ENCODE assay signal across 17 cellular contexts in the genomic region with DNA sequence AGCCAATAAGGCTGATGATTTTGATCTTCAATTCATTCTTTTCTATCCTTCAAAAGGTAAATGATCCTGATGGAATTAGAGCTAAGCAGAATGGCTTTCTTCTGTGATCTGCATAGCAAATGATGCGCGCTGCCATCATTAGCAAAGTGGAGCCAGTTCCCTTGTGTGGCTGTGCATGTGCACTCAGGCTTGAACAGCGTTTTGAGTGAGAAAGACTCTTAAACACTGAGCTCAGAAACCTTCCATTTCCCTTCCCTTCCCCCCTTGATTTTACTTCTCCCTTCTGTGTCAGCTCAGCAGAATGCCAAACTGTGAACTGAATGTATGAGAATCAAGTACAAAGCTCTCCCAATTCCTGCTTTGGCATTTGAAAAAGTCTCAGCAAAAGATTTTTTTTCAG.
DNase-seq lines count a peak whose midpoint lies in the region; ATAC-seq lines count a peak whose summit lies in the region.
"Had no signal": no experiment of that assay in that cellular context is flagged by ENCODE, and none has a peak within 500 bp of the region (broad histone marks: within the 10 kb centered on the region; RNA-seq: fewer than 3 reads in every experiment).

No MANE protein-coding gene starts in this region.

- H3K27me3 Mint-ChIP-seq in stimulated activated memory B cell treated with anti-CD40 and anti-IgM and Interleukin-4, amounts not matched to agents 10 μg/mL and 1 μg/mL and 100 μg/mL, for 72 hours: no peaks in the 10 kb centered on the region

- H3K4me1 Mint-ChIP-seq in stimulated activated memory B cell treated with anti-CD40 and anti-IgM and Interleukin-4, amounts not matched to agents 10 μg/mL and 1 μg/mL and 100 μg/mL, for 72 hours: no peaks in the 10 kb centered on the region

- H3K4me1 ChIP-seq in neuron (ENCODE audit: insufficient read depth, low read length): peaks cover 25% of the 10 kb centered on the region
- H3K4me1 ChIP-seq: right lobe of liver, SJSA1 had no signal

- H3K27ac Mint-ChIP-seq in stimulated activated memory B cell treated with anti-CD40 and anti-IgM and Interleukin-4, amounts not matched to agents 10 μg/mL and 1 μg/mL and 100 μg/mL, for 72 hours: no peak overlapping the region

- no peaks in the 10 kb centered on the region for H3K9me3 ChIP-seq in neuron (ENCODE audit: low read length)
- H3K9me3 ChIP-seq: BE2C, right lobe of liver, SJSA1 had no signal

- H3K36me3 ChIP-seq in neuron (ENCODE audit: insufficient read depth, low read length): no peaks in the 10 kb centered on the region
- H3K36me3 ChIP-seq: BE2C, right lobe of liver, SJSA1 had no signal

- H3K4me3 Mint-ChIP-seq in stimulated activated memory B cell treated with anti-CD40 and anti-IgM and Interleukin-4, amounts not matched to agents 10 μg/mL and 1 μg/mL and 100 μg/mL, for 72 hours: no peak overlapping the region

- ATAC-seq in GM19467 (IDR thresholded peaks at IDR 0.05; ENCODE audit: unreplicated experiment): peak; percentile 64
- ATAC-seq in HG03175 (IDR thresholded peaks at IDR 0.05; ENCODE audit: unreplicated experiment): peak; percentile 74
- ATAC-seq in stimulated activated memory B cell treated with anti-CD40 and anti-IgM and Interleukin-4, amounts not matched to agents 10 μg/mL and 1 μg/mL and 100 μg/mL, for 72 hours: no peak
- no peak for ATAC-seq in HG02763 (IDR thresholded peaks at IDR 0.05; ENCODE audit: unreplicated experiment)
- ATAC-seq: left lobe of liver, right lobe of liver had no signal

- no peaks in the 10 kb centered on the region for H3K9me3 Mint-ChIP-seq in stimulated activated memory B cell treated with anti-CD40 and anti-IgM and Interleukin-4, amounts not matched to agents 10 μg/mL and 1 μg/mL and 100 μg/mL, for 72 hours

- H2AFZ ChIP-seq in neuron (ENCODE audit: low read depth, low read length): peak overlapping the region; percentile 18

- DNase-seq in UCSD-AML1 (lab: John Stamatoyannopoulos, UW; ENCODE audit: unreplicated experiment): peak; percentile 5
- DNase-seq in GM19240 (ENCODE audit: insufficient read length, low spot score): no peak
- DNase-seq in NCI-H146 treated with DMSO at 0.1 percent for 48 hours (lab: John Stamatoyannopoulos, UW; ENCODE audit: unreplicated experiment): no peak
- DNase-seq: activated gamma-delta T cell treated with Interleukin-2 at 50 U/mL for 16 hours; BE2C; DMS79; MM.1S; NCI-H2171; right lobe of liver; stimulated activated CD4-positive, alpha-beta T cell treated with anti-CD3 and anti-CD28 coated beads, Interleukin-2, amount 100 ng/mL, for 24 hours had no signal

- no peak overlapping the region for H3K4me3 ChIP-seq in neuron (ENCODE audit: low read length)
- H3K4me3 ChIP-seq: right lobe of liver, SJSA1 had no signal

- H3K27me3 ChIP-seq in neuron (ENCODE audit: insufficient read depth, low read length): no peaks in the 10 kb centered on the region
- H3K27me3 ChIP-seq: BE2C, right lobe of liver, SJSA1 had no signal

- no peaks in the 10 kb centered on the region for H3K36me3 Mint-ChIP-seq in stimulated activated memory B cell treated with anti-CD40 and anti-IgM and Interleukin-4, amounts not matched to agents 10 μg/mL and 1 μg/mL and 100 μg/mL, for 72 hours

Comparison
In these comparisons a context has a peak if more than half of its experiments do, and no peak if none do; other contexts are left out.
1. ATAC-seq: peak in GM19467 (single experiment) and HG03175 (single experiment); none in stimulated activated memory B cell treated with anti-CD40 and anti-IgM and Interleukin-4, amounts not matched to agents 10 μg/mL and 1 μg/mL and 100 μg/mL, for 72 hours (single experiment) and HG02763 (single experiment).